2 cellular contexts compared by ENCODE assay signal in genomic region chr9:128556276-128556675, GRCh38.
TF ChIP-seq lines count a peak whose summit lies in the region.

No MANE protein-coding gene starts in this region.

TF ChIP-seq in SK-N-SH, 30 proteins besides CTCF, POLR2A, EP300 and RAD21 (continued from another document):
- TF ChIP-seq, protein P1, sequence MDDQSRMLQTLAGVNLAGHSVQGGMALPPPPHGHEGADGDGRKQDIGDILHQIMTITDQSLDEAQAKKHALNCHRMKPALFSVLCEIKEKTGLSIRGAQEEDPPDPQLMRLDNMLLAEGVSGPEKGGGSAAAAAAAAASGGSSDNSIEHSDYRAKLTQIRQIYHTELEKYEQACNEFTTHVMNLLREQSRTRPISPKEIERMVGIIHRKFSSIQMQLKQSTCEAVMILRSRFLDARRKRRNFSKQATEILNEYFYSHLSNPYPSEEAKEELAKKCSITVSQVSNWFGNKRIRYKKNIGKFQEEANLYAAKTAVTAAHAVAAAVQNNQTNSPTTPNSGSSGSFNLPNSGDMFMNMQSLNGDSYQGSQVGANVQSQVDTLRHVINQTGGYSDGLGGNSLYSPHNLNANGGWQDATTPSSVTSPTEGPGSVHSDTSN (IDR thresholded peaks at IDR 0.05), result no peak
- TF ChIP-seq FOXJ3 (CRISPR knock-in tag; IDR thresholded peaks at IDR 0.05), result no peak
- TF ChIP-seq ZBTB33 (IDR thresholded peaks at IDR 0.05; ENCODE audit: borderline replicate concordance, low read depth), result no peak
- TF ChIP-seq GATA2 (CRISPR knock-in tag; IDR thresholded peaks at IDR 0.05), result no peak

TF ChIP-seq in SK-N-SH treated with all-trans-retinoic acid at 6 μM for 48 hours, 23 proteins besides CTCF, POLR2A, EP300 and RAD21 (continued from another document):
- TF ChIP-seq TSHZ2 (CRISPR knock-in tag; IDR thresholded peaks at IDR 0.05) (no peak), ZNF70 (CRISPR knock-in tag; IDR thresholded peaks at IDR 0.05) (no peak), BACH2 (CRISPR knock-in tag; IDR thresholded peaks at IDR 0.05; ENCODE audit: borderline replicate concordance) (no peak), POU6F1 (CRISPR knock-in tag; IDR thresholded peaks at IDR 0.05; ENCODE audit: borderline replicate concordance, low read depth) (no peak), SNAI2 (CRISPR knock-in tag; IDR thresholded peaks at IDR 0.05) (no peak), GLIS3 (CRISPR knock-in tag; IDR thresholded peaks at IDR 0.05) (no peak), OSR1 (CRISPR knock-in tag; IDR thresholded peaks at IDR 0.05) (no peak), ZNF8 (CRISPR knock-in tag; IDR thresholded peaks at IDR 0.05) (no peak), ARNTL (CRISPR knock-in tag; IDR thresholded peaks at IDR 0.05; ENCODE audit: borderline replicate concordance, low read depth) (no peak), TOX (CRISPR knock-in tag; IDR thresholded peaks at IDR 0.05; ENCODE audit: borderline replicate concordance) (no peak), CSDC2 (CRISPR knock-in tag; IDR thresholded peaks at IDR 0.05) (no peak), ESRRG (CRISPR knock-in tag; IDR thresholded peaks at IDR 0.05) (no peak), TCF4 (CRISPR knock-in tag; IDR thresholded peaks at IDR 0.05; ENCODE audit: borderline replicate concordance) (no peak), PPARA (CRISPR knock-in tag; IDR thresholded peaks at IDR 0.05; ENCODE audit: borderline replicate concordance) (no peak)
- TF ChIP-seq, protein P2, sequence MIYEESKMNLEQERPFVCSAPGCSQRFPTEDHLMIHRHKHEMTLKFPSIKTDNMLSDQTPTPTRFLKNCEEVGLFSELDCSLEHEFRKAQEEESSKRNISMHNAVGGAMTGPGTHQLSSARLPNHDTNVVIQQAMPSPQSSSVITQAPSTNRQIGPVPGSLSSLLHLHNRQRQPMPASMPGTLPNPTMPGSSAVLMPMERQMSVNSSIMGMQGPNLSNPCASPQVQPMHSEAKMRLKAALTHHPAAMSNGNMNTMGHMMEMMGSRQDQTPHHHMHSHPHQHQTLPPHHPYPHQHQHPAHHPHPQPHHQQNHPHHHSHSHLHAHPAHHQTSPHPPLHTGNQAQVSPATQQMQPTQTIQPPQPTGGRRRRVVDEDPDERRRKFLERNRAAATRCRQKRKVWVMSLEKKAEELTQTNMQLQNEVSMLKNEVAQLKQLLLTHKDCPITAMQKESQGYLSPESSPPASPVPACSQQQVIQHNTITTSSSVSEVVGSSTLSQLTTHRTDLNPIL (CRISPR knock-in tag; IDR thresholded peaks at IDR 0.05; ENCODE audit: low read depth), result no peak
